In the genomic region with DNA sequence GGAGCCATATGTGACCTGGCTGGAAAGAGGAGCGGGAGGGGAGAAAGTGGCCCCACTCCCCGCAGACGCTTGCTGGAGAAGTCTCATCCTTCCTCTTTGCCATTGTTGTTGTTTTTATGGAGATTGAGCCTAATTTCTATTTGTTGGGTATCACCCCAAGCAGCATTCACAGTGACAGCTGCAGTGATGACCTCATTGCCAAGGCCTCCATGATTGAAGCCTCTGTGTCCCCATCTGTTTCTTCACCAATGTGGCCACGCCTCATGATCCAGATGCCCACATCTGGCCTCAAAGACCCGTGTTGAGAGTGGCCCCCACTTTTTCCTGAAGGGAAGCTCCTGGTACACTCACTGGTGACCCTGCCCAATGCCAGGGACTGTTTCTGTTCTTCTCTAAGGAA, we compare ENCODE assay signal across 21 cellular contexts.
"Had no signal": no experiment of that assay in that cellular context is flagged by ENCODE, and none has a peak within 500 bp of the region (broad histone marks: within the 10 kb centered on the region; RNA-seq: fewer than 3 reads in every experiment).

No MANE protein-coding gene starts in this region.

- H3K4me3 ChIP-seq: colonic mucosa, esophagus squamous epithelium, left lung, lower lobe of right lung, pancreas, sigmoid colon, skin epidermis, spleen, thoracic aorta, tibial nerve, upper lobe of right lung, uterus had no signal

- H3K9me3 ChIP-seq: colonic mucosa, esophagus squamous epithelium, left lung, lower lobe of right lung, neutrophil, pancreas, sigmoid colon, spleen, thoracic aorta, tibial nerve, upper lobe of right lung, uterus had no signal

- H3K27me3 ChIP-seq: colonic mucosa, left lung, pancreas, sigmoid colon, spleen, tibial nerve, upper lobe of right lung, uterus had no signal

- H3K27ac ChIP-seq: colonic mucosa, esophagus squamous epithelium, left lung, lower lobe of right lung, neutrophil, pancreas, sigmoid colon, skin epidermis, spleen, thoracic aorta, tibial nerve, upper lobe of right lung, uterus had no signal

- ATAC-seq: left cardiac atrium; left lung; lower lobe of right lung; pancreas; stimulated activated memory B cell treated with anti-CD40 and anti-IgM and Interleukin-4, amounts not matched to agents 10 μg/mL and 1 μg/mL and 100 μg/mL, for 72 hours; stimulated activated naive CD8-positive, alpha-beta T cell treated with anti-CD3 and anti-CD28 coated beads, Interleukin-15, Interleukin-2, amounts not matched to agents 100 U/mL and 50 U/mL, for 24 hours; upper lobe of right lung had no signal

- DNase-seq: colonic mucosa; effector CD8-positive, alpha-beta T cell; esophagus squamous epithelium; hippocampal formation; left cardiac atrium; left lung; lower lobe of right lung; naive B cell; pancreas; retina; sigmoid colon; spleen; stimulated activated CD4-positive, alpha-beta T cell treated with anti-CD3 and anti-CD28 coated beads, Interleukin-4, amount 100 ng/mL, for 4 hours; stimulated activated naive CD8-positive, alpha-beta T cell treated with anti-CD3 and anti-CD28 coated beads, Interleukin-15, Interleukin-2, amounts not matched to agents 100 U/mL and 50 U/mL, for 24 hours; upper lobe of right lung; uterus had no signal

- H3K4me1 ChIP-seq: colonic mucosa, lower lobe of right lung, pancreas, spleen, upper lobe of right lung had no signal

- H3K36me3 ChIP-seq: colonic mucosa, esophagus squamous epithelium, left lung, lower lobe of right lung, neutrophil, pancreas, sigmoid colon, spleen, thoracic aorta, tibial nerve, upper lobe of right lung, uterus had no signal
